Comparison of ENCODE assay signal across 8 cellular contexts in the genomic region with DNA sequence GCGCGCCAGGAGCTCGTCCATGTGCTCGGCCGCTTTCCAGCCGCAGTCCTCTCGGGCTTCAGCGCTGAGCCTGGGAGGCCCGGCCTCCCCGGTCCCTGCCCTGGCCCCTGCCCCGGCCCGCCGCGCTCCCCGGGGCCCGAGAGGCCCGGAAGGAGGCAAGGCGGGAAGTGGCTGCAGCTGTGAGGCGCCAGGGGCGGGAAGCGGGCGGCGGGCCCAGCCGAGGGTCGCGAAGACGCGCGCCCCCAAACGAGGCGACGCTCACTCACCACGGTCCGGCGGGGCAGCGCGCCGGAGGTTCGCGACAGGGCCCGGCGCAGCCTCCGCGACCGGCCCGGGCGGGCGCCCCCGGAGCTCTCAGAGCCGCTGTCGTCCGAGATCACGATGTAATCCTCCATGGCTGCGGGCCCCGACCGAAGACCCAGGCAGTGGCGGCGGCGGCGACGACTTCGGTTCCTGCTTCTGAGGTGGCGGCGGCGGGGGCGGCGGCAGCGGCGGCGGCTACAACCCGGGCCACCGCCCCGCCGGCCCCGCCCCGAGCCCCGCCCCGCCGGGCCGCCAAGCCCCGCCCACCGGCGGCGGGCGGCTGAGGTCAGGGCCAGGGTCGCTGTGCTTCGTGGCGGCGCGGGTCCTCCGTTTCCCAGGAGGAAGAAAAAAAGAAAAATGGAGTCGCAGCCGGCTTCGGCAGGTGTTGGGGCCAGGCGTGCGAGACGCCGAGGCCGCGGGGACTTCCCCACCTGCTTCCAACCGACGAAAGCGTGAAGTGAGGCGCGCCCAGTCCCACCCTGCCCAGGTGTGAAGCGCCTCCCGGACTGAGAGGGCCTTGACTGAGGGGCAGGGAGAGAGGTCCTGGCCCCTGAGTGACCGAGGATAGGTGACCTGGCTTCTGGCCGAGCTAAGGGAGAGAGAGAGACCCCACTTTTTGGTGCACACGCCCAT.
A peak's percentile ranks its signal among the peaks of the same experiment; 100 is the strongest.
DNase-seq lines count a peak whose midpoint lies in the region; ATAC-seq and TF ChIP-seq lines count a peak whose summit lies in the region.
"Not testable (repeated sequence)": the region's sequence is repeated elsewhere in the genome, so short reads cannot be mapped to it uniquely, and the experiment has no call there.

No MANE protein-coding gene starts in this region.

- not testable (repeated sequence) for H3K36me3 Mint-ChIP-seq in CD8-positive, alpha-beta T cell

- not testable (repeated sequence) for H3K4me2 ChIP-seq in osteoblast (ENCODE audit: insufficient read depth, low read length)

- peaks cover 12% of the 10 kb centered on the region for H3K4me1 Mint-ChIP-seq in CD8-positive, alpha-beta T cell (ENCODE audit: low read depth)

- TF ChIP-seq CTCF in CD8-positive, alpha-beta T cell (IDR thresholded peaks at IDR 0.05); cardiac muscle cell (IDR thresholded peaks at IDR 0.05; ENCODE audit: low read depth, low read length); osteoblast (IDR thresholded peaks at IDR 0.05; ENCODE audit: extremely low read depth, low read depth, low read length): not testable (repeated sequence)

- intact Hi-C loops in CD8-positive, alpha-beta T cell (cut with DNase I, micrococcal nuclease) = not testable (repeated sequence)

- DNase-seq in CD8-positive, alpha-beta T cell = peak; percentile 28 to 81 (median 71)
- DNase-seq in T-helper 9 cell (peak; percentile 66), cardiac muscle cell (ENCODE audit: low read depth in 1 of 2, low spot score in 1 of 2) (peak; percentile 10 to 54)
- DNase-seq in activated naive CD8-positive, alpha-beta T cell treated with anti-CD3 and anti-CD28 coated beads, Interleukin-2, amount 50 U/mL, for 16 hours (ENCODE audit: low read depth, low spot score) = peak; percentile 44
- DNase-seq in osteoblast (ENCODE audit: insufficient read length, low spot score, missing footprints) = not testable (repeated sequence)
- peak; percentile 37 to 42 for DNase-seq in stimulated activated CD8-positive, alpha-beta memory T cell treated with anti-CD3 and anti-CD28 coated beads, Interleukin-7, amount 100 ng/mL, for 1 hour (ENCODE audit: low read depth in 2 of 2)

- not testable (repeated sequence) for H3K27me3 ChIP-seq in CD8-positive, alpha-beta T cell (ENCODE audit: insufficient read depth, low read length); cardiac muscle cell; osteoblast (ENCODE audit: insufficient read depth, low read length)

- not testable (repeated sequence) for H3K9me3 ChIP-seq in CD8-positive, alpha-beta T cell (ENCODE audit: low read length); cardiac muscle cell (ENCODE audit: low read depth); osteoblast (ENCODE audit: low read depth, low read length)

- H3K36me3 ChIP-seq in CD8-positive, alpha-beta T cell (ENCODE audit: insufficient read depth, low read length); cardiac muscle cell; osteoblast (ENCODE audit: insufficient read depth, low read length): not testable (repeated sequence)

- peak; percentile 75 for ATAC-seq in CD8-positive, alpha-beta T cell
- ATAC-seq in GM21447 (IDR thresholded peaks at IDR 0.05; ENCODE audit: unreplicated experiment) (peak; percentile 75), HG03432 (IDR thresholded peaks at IDR 0.05; ENCODE audit: unreplicated experiment) (peak; percentile 87)

- H3K27ac ChIP-seq in CD8-positive, alpha-beta T cell (ENCODE audit: low read depth, low read length); cardiac muscle cell; osteoblast (ENCODE audit: low read depth, low read length): not testable (repeated sequence)

- H3K4me1 ChIP-seq in CD8-positive, alpha-beta T cell (ENCODE audit: insufficient read depth, low read length); cardiac muscle cell (ENCODE audit: low read depth); osteoblast (ENCODE audit: insufficient read depth, low read length): not testable (repeated sequence)

- H3K27me3 Mint-ChIP-seq in CD8-positive, alpha-beta T cell (ENCODE audit: low read depth) = not testable (repeated sequence)

- H3K9me3 Mint-ChIP-seq in CD8-positive, alpha-beta T cell = not testable (repeated sequence)

- peak overlapping the region; percentile 37 for H3K27ac Mint-ChIP-seq in CD8-positive, alpha-beta T cell

- CTCF ChIA-PET in CD8-positive, alpha-beta T cell (lab: Charles Lee) = not testable (repeated sequence)

- H2AFZ ChIP-seq in osteoblast (ENCODE audit: low read length) = not testable (repeated sequence)

- H3K4me3 ChIP-seq in CD8-positive, alpha-beta T cell (ENCODE audit: low read depth, low read length) = not testable (repeated sequence)
- H3K4me3 ChIP-seq in cardiac muscle cell = peak overlapping the region; percentile 40
- peak overlapping the region; percentile 60 for H3K4me3 ChIP-seq in osteoblast (ENCODE audit: insufficient read depth, low read length)

- POLR2A ChIA-PET in CD8-positive, alpha-beta T cell (lab: Charles Lee) = not testable (repeated sequence)

- not testable (repeated sequence) for H4K20me1 ChIP-seq in osteoblast (ENCODE audit: insufficient read depth, low read length)

- H3K79me2 ChIP-seq in osteoblast (ENCODE audit: insufficient read depth, low read length) = not testable (repeated sequence)

- H3K4me3 Mint-ChIP-seq in CD8-positive, alpha-beta T cell = peak overlapping the region; percentile 39
